In the genomic region with DNA sequence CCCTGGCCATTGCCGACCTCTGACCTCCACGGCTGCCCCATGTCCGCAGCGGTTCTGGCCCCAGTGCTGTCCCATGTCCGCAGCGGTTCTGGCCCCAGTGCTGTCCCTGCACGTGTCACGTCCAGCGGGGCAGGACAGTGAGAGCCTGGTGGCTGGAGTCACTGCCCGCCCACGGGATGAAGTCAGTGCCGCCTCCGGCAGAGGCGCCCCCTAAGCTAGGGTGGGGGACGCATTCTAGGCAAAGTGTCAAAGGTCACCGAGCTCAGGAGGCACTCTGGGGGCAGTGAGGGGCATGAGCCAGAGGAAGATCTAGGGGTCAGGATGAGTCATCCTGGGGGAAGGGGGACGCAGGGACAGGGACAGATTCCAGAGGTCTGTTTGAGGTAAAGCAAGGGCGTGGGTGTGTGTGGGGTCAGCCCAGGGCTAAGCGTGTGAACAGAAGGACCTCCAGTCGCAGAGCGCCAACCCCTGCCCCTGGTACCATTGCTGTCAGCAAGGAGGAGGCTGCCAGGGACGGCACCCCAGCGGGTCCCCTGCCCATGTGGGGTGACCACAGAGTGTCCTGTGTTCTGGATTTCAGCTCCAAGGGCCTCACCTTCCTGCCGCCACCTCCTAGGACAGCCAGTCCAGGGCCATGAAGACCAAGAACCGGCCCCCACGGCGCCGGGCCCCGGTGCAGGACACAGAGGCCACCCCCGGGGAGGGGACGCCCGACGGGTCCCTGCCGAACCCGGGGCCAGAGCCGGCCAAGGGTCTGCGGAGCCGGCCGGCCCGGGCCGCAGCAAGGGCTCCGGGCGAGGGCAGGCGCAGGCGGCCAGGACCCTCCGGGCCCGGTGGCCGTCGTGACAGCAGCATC, we compare ENCODE assay signal across 8 cellular contexts. TPM values are rescaled to one million over a fixed set of nuclear protein-coding genes. Genes with fewer than 3 reads are reported as not detected.
DNase-seq lines count a peak whose midpoint lies in the region; ATAC-seq, FAIRE-seq and TF ChIP-seq lines count a peak whose summit lies in the region.

No MANE protein-coding gene starts in this region.

- TF ChIP-seq POLR2A in A549 (IDR thresholded peaks at IDR 0.05; ENCODE audit: low read length) = no peak
- TF ChIP-seq POLR2A in body of pancreas (IDR thresholded peaks at IDR 0.05) = peak in 2 of 3 donors; percentile 58 to 70

- intact Hi-C loops in body of pancreas (cut with DNase I) = no loop called here

- CTCF ChIA-PET in A549 (lab: Yijun Ruan, JAX) (interaction anchor here (0.7 kb wide), 1 partner anchor 10 kb away, joined by 3 read pairs; no protein-coding TSS in a partner anchor), HEK293 (lab: Yijun Ruan, JAX) (interaction anchor here (1.5 kb wide), 1 partner anchor 43 kb away, joined by 3 read pairs; no protein-coding TSS in a partner anchor)

- H3K27ac ChIP-seq in A549 (peak overlapping the region; percentile 62 to 88; a peak in 4 of 6 replicates), HEK293 (ENCODE audit: extremely low read depth, low read depth, low read length) (no peak overlapping the region), body of pancreas (peak overlapping the region; percentile 87 to 98 (median 96)), caudate nucleus (ENCODE audit: low read depth, low read length) (no peak overlapping the region)

- peak overlapping the region; percentile 92 for H3K4me2 ChIP-seq in A549

- H3K4me1 ChIP-seq in A549 (no peaks in the 10 kb centered on the region), HEK293 (ENCODE audit: control insufficient read depth, insufficient read depth, low read length) (no peaks in the 10 kb centered on the region), body of pancreas (peaks cover 35% of the 10 kb centered on the region)

- POLR2A ChIA-PET in A549 (lab: Yijun Ruan, JAX) (no interaction called here), HEK293 (lab: Yijun Ruan, JAX) (no interaction called here)

- ATAC-seq in A549 (peak; percentile 6 to 13; a peak in 3 of 6 replicates), body of pancreas (peak; percentile 4), GM19397 (IDR thresholded peaks at IDR 0.05; ENCODE audit: unreplicated experiment) (no peak)

- DNase-seq in A549 (ENCODE audit: low read depth in 1 of 2, low spot score in 1 of 2) = no peak
- DNase-seq in body of pancreas = peak; percentile 58 to 61 (median 60)
- DNase-seq in mesenteric fat pad (ENCODE audit: low spot score) = peak; percentile 81
- no peak for DNase-seq in caudate nucleus (lab: John Stamatoyannopoulos, UW)
- no peak for DNase-seq in NCI-H1436 (lab: John Stamatoyannopoulos, UW)
- DNase-seq in AG08395 (ENCODE audit: low spot score) = no peak

- TF ChIP-seq CTCF in A549 (IDR thresholded peaks at IDR 0.05) (no peak), HEK293 (tag by site-specific recombination; IDR thresholded peaks at IDR 0.05) (no peak), body of pancreas (IDR thresholded peaks at IDR 0.05) (no peak)

- H3K9me3 ChIP-seq in A549 = no peaks in the 10 kb centered on the region
- H3K9me3 ChIP-seq in HEK293 (ENCODE audit: control insufficient read depth, insufficient read depth, low read depth, low read length) = no peaks in the 10 kb centered on the region
- H3K9me3 ChIP-seq in body of pancreas = no peaks in the 10 kb centered on the region

- no peak for TF ChIP-seq EP300 in A549 (IDR thresholded peaks at IDR 0.05)

- no peak for FAIRE-seq in A549 (lab: Jason Lieb, UNC)

- peaks cover 0 to 2% of the 10 kb centered on the region in 2 experiments; a peak in 1 of 3 replicates for H3K36me3 ChIP-seq in HEK293 (ENCODE audit: control insufficient read depth in 2 of 2, insufficient read depth in 1 of 2, low read length in 2 of 2)
- peaks cover 0 to 2% of the 10 kb centered on the region in 2 donors for H3K36me3 ChIP-seq in body of pancreas (replicated peaks in 1 of 2; ENCODE audit: insufficient read depth in 1 of 2, low read depth in 2 of 2)

- peak overlapping the region; percentile 61 for H3K4me3 ChIP-seq in A549
- peak overlapping the region; percentile 41 for H3K4me3 ChIP-seq in HEK293 (ENCODE audit: low read depth, low read length)
- H3K4me3 ChIP-seq in body of pancreas = peak overlapping the region; percentile 25 to 78

- TF ChIP-seq RAD21 in A549 (conservative IDR thresholded peaks at IDR 0.05 in 1 of 2, IDR thresholded peaks at IDR 0.05 in 1 of 2) = no peak

- 91% methylated on average over 26 of the region's 49 CpGs for WGBS in A549 (ENCODE audit: missing lambda C conversion rate)
- WGBS in body of pancreas, 2 donors = 6 to 39% methylated on average over 7 to 49 of the region's 49 CpGs

- no peaks in the 10 kb centered on the region for H3K27me3 ChIP-seq in body of pancreas

TF ChIP-seq in A549, 52 proteins besides CTCF, POLR2A, EP300 and RAD21:
- no peak for TF ChIP-seq KDM5A (IDR thresholded peaks at IDR 0.05)
- TF ChIP-seq, protein P1, sequence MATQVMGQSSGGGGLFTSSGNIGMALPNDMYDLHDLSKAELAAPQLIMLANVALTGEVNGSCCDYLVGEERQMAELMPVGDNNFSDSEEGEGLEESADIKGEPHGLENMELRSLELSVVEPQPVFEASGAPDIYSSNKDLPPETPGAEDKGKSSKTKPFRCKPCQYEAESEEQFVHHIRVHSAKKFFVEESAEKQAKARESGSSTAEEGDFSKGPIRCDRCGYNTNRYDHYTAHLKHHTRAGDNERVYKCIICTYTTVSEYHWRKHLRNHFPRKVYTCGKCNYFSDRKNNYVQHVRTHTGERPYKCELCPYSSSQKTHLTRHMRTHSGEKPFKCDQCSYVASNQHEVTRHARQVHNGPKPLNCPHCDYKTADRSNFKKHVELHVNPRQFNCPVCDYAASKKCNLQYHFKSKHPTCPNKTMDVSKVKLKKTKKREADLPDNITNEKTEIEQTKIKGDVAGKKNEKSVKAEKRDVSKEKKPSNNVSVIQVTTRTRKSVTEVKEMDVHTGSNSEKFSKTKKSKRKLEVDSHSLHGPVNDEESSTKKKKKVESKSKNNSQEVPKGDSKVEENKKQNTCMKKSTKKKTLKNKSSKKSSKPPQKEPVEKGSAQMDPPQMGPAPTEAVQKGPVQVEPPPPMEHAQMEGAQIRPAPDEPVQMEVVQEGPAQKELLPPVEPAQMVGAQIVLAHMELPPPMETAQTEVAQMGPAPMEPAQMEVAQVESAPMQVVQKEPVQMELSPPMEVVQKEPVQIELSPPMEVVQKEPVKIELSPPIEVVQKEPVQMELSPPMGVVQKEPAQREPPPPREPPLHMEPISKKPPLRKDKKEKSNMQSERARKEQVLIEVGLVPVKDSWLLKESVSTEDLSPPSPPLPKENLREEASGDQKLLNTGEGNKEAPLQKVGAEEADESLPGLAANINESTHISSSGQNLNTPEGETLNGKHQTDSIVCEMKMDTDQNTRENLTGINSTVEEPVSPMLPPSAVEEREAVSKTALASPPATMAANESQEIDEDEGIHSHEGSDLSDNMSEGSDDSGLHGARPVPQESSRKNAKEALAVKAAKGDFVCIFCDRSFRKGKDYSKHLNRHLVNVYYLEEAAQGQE (IDR thresholded peaks at IDR 0.05) = no peak
- no peak for TF ChIP-seq FOSL2 (IDR thresholded peaks at IDR 0.05)
- TF ChIP-seq FOSL2 (CRISPR knock-in tag; IDR thresholded peaks at IDR 0.05) = peak; percentile 42; the same call in 1 of the 2 replicates
- no peak for TF ChIP-seq RARB (CRISPR knock-in tag; IDR thresholded peaks at IDR 0.05)

TF ChIP-seq in HEK293, 187 proteins besides CTCF, POLR2A, EP300 and RAD21 (continues in another document):
- TF ChIP-seq, protein P2, sequence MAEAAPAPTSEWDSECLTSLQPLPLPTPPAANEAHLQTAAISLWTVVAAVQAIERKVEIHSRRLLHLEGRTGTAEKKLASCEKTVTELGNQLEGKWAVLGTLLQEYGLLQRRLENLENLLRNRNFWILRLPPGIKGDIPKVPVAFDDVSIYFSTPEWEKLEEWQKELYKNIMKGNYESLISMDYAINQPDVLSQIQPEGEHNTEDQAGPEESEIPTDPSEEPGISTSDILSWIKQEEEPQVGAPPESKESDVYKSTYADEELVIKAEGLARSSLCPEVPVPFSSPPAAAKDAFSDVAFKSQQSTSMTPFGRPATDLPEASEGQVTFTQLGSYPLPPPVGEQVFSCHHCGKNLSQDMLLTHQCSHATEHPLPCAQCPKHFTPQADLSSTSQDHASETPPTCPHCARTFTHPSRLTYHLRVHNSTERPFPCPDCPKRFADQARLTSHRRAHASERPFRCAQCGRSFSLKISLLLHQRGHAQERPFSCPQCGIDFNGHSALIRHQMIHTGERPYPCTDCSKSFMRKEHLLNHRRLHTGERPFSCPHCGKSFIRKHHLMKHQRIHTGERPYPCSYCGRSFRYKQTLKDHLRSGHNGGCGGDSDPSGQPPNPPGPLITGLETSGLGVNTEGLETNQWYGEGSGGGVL (tag by site-specific recombination; IDR thresholded peaks at IDR 0.05) = no peak
- no peak for TF ChIP-seq KLF7 (tag by site-specific recombination; IDR thresholded peaks at IDR 0.05; ENCODE audit: borderline replicate concordance)
- no peak for TF ChIP-seq ZNF48 (tag by site-specific recombination; IDR thresholded peaks at IDR 0.05)

RNA-seq across cellular contexts. Expression of a gene that starts 0.7 kb away (rescaled TPM):
- polyA plus RNA-seq in A549 (2011; rRNA removed) (0.15 and 0.30 TPM in 2 replicates), A549 (2017; fragmentation: RNase III; extraction: RNeasy Plus Mini Kit Qiagen cat#74134 plus additional on column Dnase treatment) (0.23 to 0.34 TPM in 2 of 3 replicates, not detected in the other)
- 0.10 TPM in 1 of 2 replicates, not detected in the other for polyA plus RNA-seq in A549 (2012; cell fraction: cytosol; rRNA removed)
- polyA plus RNA-seq in A549 (2012; cell fraction: nucleus; rRNA removed) = 0.23 and 0.24 TPM in 2 replicates
- polyA minus RNA-seq in A549 (2011; rRNA and poly(A)+ RNA removed) = 0.39 and 0.45 TPM in 2 replicates
- total RNA-seq in body of pancreas (100 to 1,000 TPM; 247 to 584 TPM), mesenteric fat pad (0.67 TPM)

RNA-seq across cellular contexts. Expression of a gene that starts 40.1 kb away (rescaled TPM):
- polyA plus RNA-seq in A549 (2011; rRNA removed) (2.5 TPM in 2 replicates), A549 (2017; fragmentation: RNase III; extraction: RNeasy Plus Mini Kit Qiagen cat#74134 plus additional on column Dnase treatment) (8.4 to 11.2 TPM (median 11.1 TPM) in 3 replicates)
- polyA plus RNA-seq in A549 (2012; cell fraction: cytosol; rRNA removed) = 2.8 and 3.8 TPM in 2 replicates
- 14.1 and 21.5 TPM in 2 replicates for polyA plus RNA-seq in A549 (2012; cell fraction: nucleus; rRNA removed)
- 2.9 and 4.4 TPM in 2 replicates for polyA minus RNA-seq in A549 (2011; rRNA and poly(A)+ RNA removed)
- total RNA-seq in body of pancreas (10 to 100 TPM; 19.7 to 28.3 TPM), mesenteric fat pad (25.5 TPM)

Comparison
In these comparisons a context has a peak if more than half of its experiments do, and no peak if none do; other contexts are left out.
1. DNase-seq: peak in body of pancreas (4 of 4) and mesenteric fat pad (single experiment); none in A549 (0 of 2), caudate nucleus (0 of 61), NCI-H1436 (single experiment) and AG08395 (single experiment).
2. H3K27ac ChIP-seq: peak in A549 (2 of 2) and body of pancreas (4 of 4); none in HEK293 (single experiment) and caudate nucleus (single experiment).
3. RNA of a gene that starts 0.7 kb away (total RNA-seq): 247 to 584 TPM in body of pancreas; 0.67 TPM in mesenteric fat pad (single experiment); every median in the first group is over 100 times any median in the second.
4. Peak in every context shown above with its lines, with median percentiles within 50 percentile points of each other: H3K4me3 ChIP-seq.